Comparison of ENCODE assay signal across 8 cellular contexts in the genomic region with DNA sequence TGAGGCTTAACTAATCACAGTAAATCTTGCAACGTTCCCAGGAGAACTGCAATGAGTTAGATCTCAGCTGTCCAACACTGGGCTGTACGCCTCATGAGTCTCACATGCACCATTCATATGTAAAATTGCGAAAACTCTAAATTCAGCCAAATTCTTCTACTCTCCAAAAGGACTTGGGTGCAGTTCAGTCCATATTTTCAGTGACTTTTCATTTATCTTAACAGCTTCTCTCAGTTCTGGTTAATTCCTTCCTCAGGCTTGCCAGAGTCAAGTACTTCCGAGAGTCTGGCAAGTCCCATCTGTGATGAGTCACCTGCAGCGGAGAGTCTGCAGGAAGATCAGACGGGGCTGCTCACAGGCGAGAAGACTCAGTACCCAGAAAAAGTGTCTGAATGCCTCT. TPM values are rescaled to one million over a fixed set of nuclear protein-coding genes. Genes with fewer than 3 reads are reported as not detected.
A peak's percentile ranks its signal among the peaks of the same experiment; 100 is the strongest.
DNase-seq lines count a peak whose midpoint lies in the region; ATAC-seq, FAIRE-seq and TF ChIP-seq lines count a peak whose summit lies in the region.

No MANE protein-coding gene starts in this region.

- RAD21 ChIA-PET in GM12878 (lab: Charles Lee; ENCODE audit: unreplicated experiment): interaction anchor here (1.9 kb wide), 1 partner anchor 350 kb away, joined by 5 read pairs; no protein-coding TSS in a partner anchor

- H3K9ac ChIP-seq in GM12878 (ENCODE audit: control insufficient read depth, insufficient read depth, low read length): no peak overlapping the region

- TF ChIP-seq CTCF in GM12878 (IDR thresholded peaks at IDR 0.05 in 2 of 3, conservative IDR thresholded peaks at IDR 0.05 in 1 of 3; ENCODE audit: control insufficient read depth in 2 of 3, extremely low read depth in 1 of 3, insufficient read depth in 1 of 3, low read depth in 3 of 3, low read length in 3 of 3) (no peak), mucosa of descending colon (IDR thresholded peaks at IDR 0.05) (no peak)

- H4K20me1 ChIP-seq in GM12878 (ENCODE audit: control insufficient read depth, insufficient read depth): no peaks in the 10 kb centered on the region

- CTCF ChIA-PET in GM12878 (lab: Yijun Ruan, JAX): interaction anchor here (0.5 to 3.2 kb wide), 4 partner anchors 8 to 347 kb away, joined by 3 to 16 read pairs (median 6); no protein-coding TSS in a partner anchor

- TF ChIP-seq POLR2A in GM12878 (IDR thresholded peaks at IDR 0.05; ENCODE audit: low read depth, low read length): no peak

- H3K4me2 ChIP-seq in GM12878 (ENCODE audit: control insufficient read depth, insufficient read depth): no peak overlapping the region

- FAIRE-seq in GM12878 (lab: Jason Lieb, UNC): no peak

- H3K27ac ChIP-seq in GM12878 (ENCODE audit: control insufficient read depth, insufficient read depth): no peak overlapping the region

- ATAC-seq in GM12878 (peak; percentile 63), mucosa of descending colon (peak; percentile 64), HG03571 (IDR thresholded peaks at IDR 0.05; ENCODE audit: unreplicated experiment) (no peak), HG02678 (IDR thresholded peaks at IDR 0.05; ENCODE audit: unreplicated experiment) (no peak)

- WGBS in GM12878 (ENCODE audit: insufficient coverage, insufficient replicate concordance, low lambda C conversion rate, missing lambda C conversion rate): 26% methylated on average over 7 of the region's 7 CpGs

- intact Hi-C loops in GM12878 (cut with micrococcal nuclease; ENCODE audit: unreplicated experiment): no loop called here
- intact Hi-C loops in mucosa of descending colon (cut with DNase I, micrococcal nuclease): no loop called here

- H3K4me3 ChIP-seq in GM12878 (no peak overlapping the region), mucosa of descending colon (no peak overlapping the region)

- no peaks in the 10 kb centered on the region for H3K4me1 ChIP-seq in GM12878 (ENCODE audit: control insufficient read depth, insufficient read depth, low read length)
- H3K4me1 ChIP-seq in mucosa of descending colon (ENCODE audit: low read depth): no peaks in the 10 kb centered on the region

- no peak for TF ChIP-seq RAD21 in GM12878 (IDR thresholded peaks at IDR 0.05; ENCODE audit: insufficient read depth, low read depth, low read length)

- no TSS peak for BruUV-seq in GM12878 (replicated peaks; lab: Mats Ljungman, UMichigan)

- SMC1A ChIA-PET in GM12878 (lab: Charles Lee; ENCODE audit: uncharacterized antibody, unreplicated experiment): interaction anchor here (1.1 to 1.3 kb wide), 2 partner anchors 14 to 61 kb away, joined by 3 to 4 read pairs; no protein-coding TSS in a partner anchor

- H2AFZ ChIP-seq in GM12878 (ENCODE audit: control insufficient read depth, low read depth, low read length): no peak overlapping the region

- H3K36me3 ChIP-seq in GM12878 (ENCODE audit: control insufficient read depth in 2 of 2, insufficient read depth in 2 of 2, low read length in 1 of 2) (no peaks in the 10 kb centered on the region), mucosa of descending colon (ENCODE audit: low read depth) (no peaks in the 10 kb centered on the region)

- H3K27me3 ChIP-seq in GM12878 (replicated peaks in 1 of 2; ENCODE audit: control insufficient read depth in 2 of 2, insufficient read depth in 2 of 2, low read length in 1 of 2): 0 out of 4 replicates have a peak, but pooled peaks cover 0 to 4% of the 10 kb centered on the region in 2 experiments

- no peak for TF ChIP-seq EP300 in GM12878 (IDR thresholded peaks at IDR 0.05; ENCODE audit: borderline replicate concordance in 1 of 2, control insufficient read depth in 1 of 2, low read depth in 2 of 2, low read length in 2 of 2)

- peak; percentile 41 for DNase-seq in D341Med (ENCODE audit: low spot score)
- DNase-seq in M059J (ENCODE audit: low read depth): peak; percentile 92
- DNase-seq in GM12878 (ENCODE audit: low read depth, low spot score): no peak
- peak in 1 of 3 donors; percentile 35 for DNase-seq in mucosa of descending colon
- DNase-seq in DMS153 treated with DMSO at 0.1 percent for 48 hours (lab: John Stamatoyannopoulos, UW; ENCODE audit: unreplicated experiment): no peak
- DNase-seq in HuH-7 (ENCODE audit: low spot score): no peak

- POLR2A ChIA-PET in GM12878 (lab: Charles Lee): no interaction called here

- H3K9me3 ChIP-seq in GM12878 (replicated peaks; ENCODE audit: control insufficient read depth, insufficient read depth, low read length) (no peaks in the 10 kb centered on the region), mucosa of descending colon (no peaks in the 10 kb centered on the region)

- in situ Hi-C loops in GM12878 (cut with MboI): no loop called here

- no peaks in the 10 kb centered on the region for H3K79me2 ChIP-seq in GM12878 (ENCODE audit: control insufficient read depth, insufficient read depth, low read length)

TF ChIP-seq in GM12878, 131 proteins besides CTCF, POLR2A, EP300 and RAD21 (continues in another document):
- TF ChIP-seq USF1 (IDR thresholded peaks at IDR 0.05; ENCODE audit: borderline replicate concordance, extremely low read length, insufficient read depth, low read depth, low read length): no peak
- no peak for TF ChIP-seq RB1 (IDR thresholded peaks at IDR 0.05; ENCODE audit: borderline replicate concordance)
- no peak for TF ChIP-seq HDAC6 (IDR thresholded peaks at IDR 0.05; ENCODE audit: unreplicated experiment)
- no peak for TF ChIP-seq CHD4 (IDR thresholded peaks at IDR 0.05)
- TF ChIP-seq NR2C1 (IDR thresholded peaks at IDR 0.05): no peak
- no peak for TF ChIP-seq ZNF592 (IDR thresholded peaks at IDR 0.05)

RNA-seq across cellular contexts. Expression of gene CCDC80, which starts 11.5 kb away (rescaled TPM):
- 136 and 288 TPM in 2 replicates for total RNA-seq in M059J (2014; rRNA removed; shearing (Covaris generic))
- 0.05 TPM in 1 of 2 replicates, not detected in the other for total RNA-seq in GM12878 (2013; cell fraction: nucleolus; rRNA removed)
- total RNA-seq in GM12878 (2014; rRNA removed) (not detected in 2 replicates), GM12878 (2014; rRNA removed; fragmentation: Illumina TruSeq; extraction: Trizol) (not detected in 2 replicates), GM12878 (2021) (0.21 and 0.80 TPM in 2 replicates), mucosa of descending colon (10 to 100 TPM in 2 of 3 donors, 1 to 10 TPM in 1; 5.9 to 58.7 (median 53.2) TPM)
- polyA plus RNA-seq in GM12878 (2011; ENCODE audit: low read depth): 0.17 TPM
- polyA plus RNA-seq in GM12878 (2011; rRNA removed) (0.04 TPM in 1 of 2 replicates, not detected in the other), GM12878 (2014; fragmentation: Illumina TruSeq; extraction: Trizol) (0.01 TPM in 1 of 2 replicates, not detected in the other), GM12878 (2014; fragmentation: Nextera tagmentation; extraction: Ambion mirVana) (under 1 TPM in 1 of 2 experiments, not detected in 1; 0.02 TPM), GM12878 (2014; rRNA removed) (not detected in 2 replicates), GM12878 (2016; fragmentation: Nextera tagmentation; extraction: Ambion mirVana) (under 1 TPM; 0.58 to 0.59 TPM)
- polyA plus RNA-seq in GM12878 (2011; cell fraction: cytosol; rRNA removed): not detected in 2 replicates
- not detected in 2 replicates for polyA plus RNA-seq in GM12878 (2011; cell fraction: nucleus; rRNA removed)
- polyA plus RNA-seq in GM12878 (2012): 0.14 and 0.15 TPM in 2 replicates
- polyA minus RNA-seq in GM12878 (2011; rRNA and poly(A)+ RNA removed): not detected in 2 replicates
- polyA minus RNA-seq in GM12878 (2011; cell fraction: cytosol; rRNA and poly(A)+ RNA removed): not detected in 2 replicates
- polyA minus RNA-seq in GM12878 (2011; cell fraction: nucleus; rRNA and poly(A)+ RNA removed): not detected in 2 replicates

Comparison
In these comparisons a context has a peak if more than half of its experiments do, and no peak if none do; other contexts are left out.
1. DNase-seq: peak in D341Med (single experiment) and M059J (single experiment); none in GM12878 (single experiment), DMS153 treated with DMSO at 0.1 percent for 48 hours (single experiment) and HuH-7 (single experiment).
2. ATAC-seq: peak in GM12878 (single experiment) and mucosa of descending colon (single experiment); none in HG03571 (single experiment) and HG02678 (single experiment).